ENCODE assay signal across 21 cellular contexts in the genomic region with DNA sequence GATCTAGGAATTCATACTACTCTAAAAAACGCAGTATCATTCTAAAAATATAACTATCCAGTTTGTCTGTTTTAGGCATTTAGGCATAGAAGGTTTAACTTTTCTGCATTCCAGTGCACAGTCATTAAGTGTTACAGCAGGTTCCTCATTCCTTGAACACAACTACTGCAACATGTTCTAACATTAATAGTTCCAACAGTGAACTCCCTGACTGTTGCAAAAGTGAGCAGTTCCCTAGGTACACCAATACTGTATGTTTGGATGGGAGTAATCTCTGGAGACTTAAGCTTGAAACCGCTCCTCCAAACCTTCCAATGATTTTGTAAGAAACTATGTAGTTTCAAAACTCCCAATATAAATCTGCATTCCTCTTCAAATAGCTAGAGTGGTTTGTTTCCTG. TPM values are rescaled to one million over a fixed set of nuclear protein-coding genes. Genes with fewer than 3 reads are reported as not detected.
DNase-seq lines count a peak whose midpoint lies in the region; ATAC-seq and TF ChIP-seq lines count a peak whose summit lies in the region.
"Had no signal": no experiment of that assay in that cellular context is flagged by ENCODE, and none has a peak within 500 bp of the region (broad histone marks: within the 10 kb centered on the region; RNA-seq: fewer than 3 reads in every experiment).

No MANE protein-coding gene starts in this region.

- no peaks in the 10 kb centered on the region for H3K9me3 ChIP-seq in GM23248 (ENCODE audit: low read depth)
- no peaks in the 10 kb centered on the region for H3K9me3 ChIP-seq in Peyer's patch
- H3K9me3 ChIP-seq: stomach had no signal

- H3K4me1 Mint-ChIP-seq in GM23338, result no peaks in the 10 kb centered on the region
- H3K4me1 Mint-ChIP-seq: activated naive CD4-positive, alpha-beta T cell treated with anti-CD3 and anti-CD28 coated beads, Interleukin-2, amount 50 U/mL, for 24 hours had no signal

- ATAC-seq in GM23338 (no peak), GM21825 (IDR thresholded peaks at IDR 0.05; ENCODE audit: unreplicated experiment) (no peak)
- ATAC-seq: Panc1 had no signal

- DNase-seq in GM23248 (peak; percentile 62), choroid plexus epithelial cell (ENCODE audit: low read depth) (peak; percentile 84), hepatic stellate cell (ENCODE audit: low spot score) (peak; percentile 26), GM23338 (ENCODE audit: low spot score) (no peak), NCI-H345 (lab: John Stamatoyannopoulos, UW) (no peak), Peyer's patch (no peak)
- DNase-seq: activated CD4-positive, alpha-beta T cell treated with anti-CD3 and anti-CD28 coated beads for 48 hours; activated T-cell treated with anti-CD3 and anti-CD28 coated beads for 4 hours; cerebellar nuclear complex; KG1; mesendoderm; NCI-H1694 treated with DMSO at 0.1 percent for 48 hours; NCI-H526; nucleus accumbens; stimulated activated CD4-positive, alpha-beta T cell treated with anti-CD3 and anti-CD28 coated beads, Interleukin-12 subunit alpha, Interleukin-12 subunit beta, amount 100 ng/mL, for 4 hours; stomach; T-helper 2 cell had no signal

- H3K4me2 ChIP-seq in GM23248 (ENCODE audit: unreplicated experiment), result peak overlapping the region; percentile 2
- H3K4me2 ChIP-seq in GM23338, result no peak overlapping the region

- H2AFZ ChIP-seq in GM23248 (no peak overlapping the region), GM23338 (no peak overlapping the region)

- H3K36me3 ChIP-seq in GM23248 (ENCODE audit: low read depth) (no peaks in the 10 kb centered on the region), GM23338 (ENCODE audit: insufficient read depth) (no peaks in the 10 kb centered on the region), Peyer's patch (no peaks in the 10 kb centered on the region)

- H3K4me1 ChIP-seq in GM23248 (ENCODE audit: insufficient read depth) (peaks cover 28% of the 10 kb centered on the region), GM23338 (ENCODE audit: insufficient read depth) (no peaks in the 10 kb centered on the region), Peyer's patch (peaks cover 0 to 18% (median 0%) of the 10 kb centered on the region in 4 donors)

- H3K79me2 ChIP-seq in GM23248 (ENCODE audit: insufficient read depth) (no peaks in the 10 kb centered on the region), GM23338 (replicated peaks; ENCODE audit: insufficient read depth) (no peaks in the 10 kb centered on the region)

- H3K4me3 Mint-ChIP-seq in GM23338, result no peak overlapping the region
- H3K4me3 Mint-ChIP-seq: activated naive CD4-positive, alpha-beta T cell treated with anti-CD3 and anti-CD28 coated beads, Interleukin-2, amount 50 U/mL, for 24 hours had no signal

- no peaks in the 10 kb centered on the region for H3K27me3 ChIP-seq in GM23248 (replicated peaks; ENCODE audit: insufficient read depth)
- H3K27me3 ChIP-seq in GM23338 (ENCODE audit: insufficient read depth), result no peaks in the 10 kb centered on the region
- no peaks in the 10 kb centered on the region for H3K27me3 ChIP-seq in Peyer's patch
- H3K27me3 ChIP-seq: stomach had no signal

- no peaks in the 10 kb centered on the region for H3K9me3 Mint-ChIP-seq in GM23338
- H3K9me3 Mint-ChIP-seq: activated naive CD4-positive, alpha-beta T cell treated with anti-CD3 and anti-CD28 coated beads, Interleukin-2, amount 50 U/mL, for 24 hours had no signal

- peaks cover 2% of the 10 kb centered on the region for H3K27me3 Mint-ChIP-seq in GM23338 (ENCODE audit: insufficient read depth, low read depth, poor library complexity)
- H3K27me3 Mint-ChIP-seq: activated naive CD4-positive, alpha-beta T cell treated with anti-CD3 and anti-CD28 coated beads, Interleukin-2, amount 50 U/mL, for 24 hours had no signal

- peak overlapping the region; percentile 33 for H3K27ac ChIP-seq in 22Rv1
- H3K27ac ChIP-seq in GM23248, result 0 out of 2 replicates have a peak overlapping the region, but pooled peaks have one; percentile 2
- no peak overlapping the region for H3K27ac ChIP-seq in GM23338 (ENCODE audit: low read depth)
- H3K27ac ChIP-seq in Peyer's patch, result no peak overlapping the region

- H3F3A ChIP-seq in GM23248 (ENCODE audit: insufficient read depth) (0 out of 2 replicates have a peak, but pooled peaks cover 8% of the 10 kb centered on the region), GM23338 (replicated peaks; ENCODE audit: low read depth) (no peaks in the 10 kb centered on the region)

- H3K9me2 ChIP-seq in GM23248 (ENCODE audit: insufficient read depth), result no peaks in the 10 kb centered on the region
- no peaks in the 10 kb centered on the region for H3K9me2 ChIP-seq in GM23338 (ENCODE audit: insufficient read depth)

- TF ChIP-seq POLR2A in Peyer's patch (IDR thresholded peaks at IDR 0.05), result no peak

- H3K4me3 ChIP-seq in GM23248 (no peak overlapping the region), choroid plexus epithelial cell (ENCODE audit: low read depth, low read length) (no peak overlapping the region), GM23338 (no peak overlapping the region), Peyer's patch (no peak overlapping the region)
- H3K4me3 ChIP-seq: stomach had no signal

- no peaks in the 10 kb centered on the region for H3K36me3 Mint-ChIP-seq in GM23338 (ENCODE audit: low read depth)

- H4K20me1 ChIP-seq in GM23248 (ENCODE audit: insufficient read depth) (no peaks in the 10 kb centered on the region), GM23338 (replicated peaks; ENCODE audit: insufficient read depth) (no peaks in the 10 kb centered on the region)

- WGBS in GM23248 (ENCODE audit: low coverage in 1 of 2, low lambda C conversion rate in 2 of 2, missing lambda C conversion rate in 2 of 2), 2 experiments, result 80% methylated on average over 2 of the region's 2 CpGs

- H3K27ac Mint-ChIP-seq in GM23338, result no peak overlapping the region

- in situ Hi-C loops in GM23248 (cut with MboI), result loop anchor here (10.0 to 25.0 kb wide), 2 partner anchors 201 to 398 kb away; partner anchors contain the start of gene RGS2

- H3K9ac ChIP-seq in GM23248, result no peak overlapping the region

- no peak for TF ChIP-seq CTCF in 22Rv1 (IDR thresholded peaks at IDR 0.05)
- TF ChIP-seq CTCF in choroid plexus epithelial cell (conservative IDR thresholded peaks at IDR 0.05; ENCODE audit: low read depth, low read length), result no peak
- TF ChIP-seq CTCF in GM23338 (conservative IDR thresholded peaks at IDR 0.05; ENCODE audit: low read depth in 2 of 2), result no peak
- TF ChIP-seq CTCF in Peyer's patch (IDR thresholded peaks at IDR 0.05), result no peak

TF ChIP-seq in GM23338, 12 proteins besides CTCF, POLR2A, EP300 and RAD21 (continues in another document):
- no peak for TF ChIP-seq EZH2 (IDR thresholded peaks at IDR 0.05; ENCODE audit: low read depth, unreplicated experiment)
- TF ChIP-seq, protein P1, sequence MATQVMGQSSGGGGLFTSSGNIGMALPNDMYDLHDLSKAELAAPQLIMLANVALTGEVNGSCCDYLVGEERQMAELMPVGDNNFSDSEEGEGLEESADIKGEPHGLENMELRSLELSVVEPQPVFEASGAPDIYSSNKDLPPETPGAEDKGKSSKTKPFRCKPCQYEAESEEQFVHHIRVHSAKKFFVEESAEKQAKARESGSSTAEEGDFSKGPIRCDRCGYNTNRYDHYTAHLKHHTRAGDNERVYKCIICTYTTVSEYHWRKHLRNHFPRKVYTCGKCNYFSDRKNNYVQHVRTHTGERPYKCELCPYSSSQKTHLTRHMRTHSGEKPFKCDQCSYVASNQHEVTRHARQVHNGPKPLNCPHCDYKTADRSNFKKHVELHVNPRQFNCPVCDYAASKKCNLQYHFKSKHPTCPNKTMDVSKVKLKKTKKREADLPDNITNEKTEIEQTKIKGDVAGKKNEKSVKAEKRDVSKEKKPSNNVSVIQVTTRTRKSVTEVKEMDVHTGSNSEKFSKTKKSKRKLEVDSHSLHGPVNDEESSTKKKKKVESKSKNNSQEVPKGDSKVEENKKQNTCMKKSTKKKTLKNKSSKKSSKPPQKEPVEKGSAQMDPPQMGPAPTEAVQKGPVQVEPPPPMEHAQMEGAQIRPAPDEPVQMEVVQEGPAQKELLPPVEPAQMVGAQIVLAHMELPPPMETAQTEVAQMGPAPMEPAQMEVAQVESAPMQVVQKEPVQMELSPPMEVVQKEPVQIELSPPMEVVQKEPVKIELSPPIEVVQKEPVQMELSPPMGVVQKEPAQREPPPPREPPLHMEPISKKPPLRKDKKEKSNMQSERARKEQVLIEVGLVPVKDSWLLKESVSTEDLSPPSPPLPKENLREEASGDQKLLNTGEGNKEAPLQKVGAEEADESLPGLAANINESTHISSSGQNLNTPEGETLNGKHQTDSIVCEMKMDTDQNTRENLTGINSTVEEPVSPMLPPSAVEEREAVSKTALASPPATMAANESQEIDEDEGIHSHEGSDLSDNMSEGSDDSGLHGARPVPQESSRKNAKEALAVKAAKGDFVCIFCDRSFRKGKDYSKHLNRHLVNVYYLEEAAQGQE (IDR thresholded peaks at IDR 0.05; ENCODE audit: unreplicated experiment), result no peak
- no peak for TF ChIP-seq CREB1 (CRISPR knock-in tag; IDR thresholded peaks at IDR 0.05; ENCODE audit: low read depth)
- TF ChIP-seq POLR2AphosphoS5 (IDR thresholded peaks at IDR 0.05; ENCODE audit: low read depth), result no peak
- TF ChIP-seq EZH2phosphoT487 (IDR thresholded peaks at IDR 0.05; ENCODE audit: unreplicated experiment), result no peak
- TF ChIP-seq ZNF114 (CRISPR knock-in tag; IDR thresholded peaks at IDR 0.05), result no peak
- no peak for TF ChIP-seq NANOG (IDR thresholded peaks at IDR 0.05; ENCODE audit: borderline replicate concordance)
- TF ChIP-seq STAT1 (IDR thresholded peaks at IDR 0.05; ENCODE audit: unreplicated experiment), result no peak
- TF ChIP-seq ETS1 (IDR thresholded peaks at IDR 0.05), result no peak

RNA-seq across cellular contexts. Expression of gene UCHL5, which starts 46.2 kb away (rescaled TPM):
- 17.5 and 22.5 TPM in 2 replicates for total RNA-seq in GM23248 (2014; rRNA removed; shearing (Covaris generic))
- 49.1 and 50.8 TPM in 2 replicates for polyA plus RNA-seq in GM23248 (2016; fragmentation: Nextera tagmentation; extraction: Ambion mirVana)
- 40.2 and 42.5 TPM in 2 replicates for total RNA-seq in GM23338 (2014; rRNA removed; shearing (Covaris generic))
- polyA plus RNA-seq in GM23338 (2016; fragmentation: Nextera tagmentation; extraction: Ambion mirVana), result 60.2 and 67.1 TPM in 2 replicates
- 10 to 100 TPM; 27.9 to 39.6 (median 34.3) TPM for total RNA-seq in Peyer's patch

RNA-seq across cellular contexts. Expression of gene RO60, which starts 46.4 kb away (rescaled TPM):
- total RNA-seq in GM23248 (2014; rRNA removed; shearing (Covaris generic)), result 68.6 and 71.3 TPM in 2 replicates
- polyA plus RNA-seq in GM23248 (2016; fragmentation: Nextera tagmentation; extraction: Ambion mirVana) (104 TPM in 2 replicates), GM23338 (2016; fragmentation: Nextera tagmentation; extraction: Ambion mirVana) (87.3 and 103 TPM in 2 replicates)
- total RNA-seq in GM23338 (2014; rRNA removed; shearing (Covaris generic)), result 122 and 130 TPM in 2 replicates
- 10 to 100 TPM; 33.0 to 55.9 (median 47.0) TPM for total RNA-seq in Peyer's patch

Comparison
In these comparisons a context has a peak if more than half of its experiments do, and no peak if none do; other contexts are left out.
1. H3K27ac ChIP-seq: peak in 22Rv1 (single experiment) and GM23248 (single experiment); none in GM23338 (single experiment) and Peyer's patch (0 of 4).
2. DNase-seq: peak in GM23248 (single experiment), choroid plexus epithelial cell (single experiment) and hepatic stellate cell (single experiment); none in GM23338 (single experiment), NCI-H345 (single experiment) and Peyer's patch (0 of 3).